Comparison of ENCODE assay signal across 1 cellular context in genomic region chr3:111649180-111649579, GRCh38.
TF ChIP-seq lines count a peak whose summit lies in the region.

No MANE protein-coding gene starts in this region.

TF ChIP-seq in SK-N-SH, 30 proteins besides CTCF, POLR2A, EP300 and RAD21 (continued from another document):
- no peak for TF ChIP-seq RFX5 (IDR thresholded peaks at IDR 0.05; ENCODE audit: low read length)
- TF ChIP-seq CHD2 (IDR thresholded peaks at IDR 0.05; ENCODE audit: low read length, partially characterized antibody), result no peak
- TF ChIP-seq EZH2phosphoT487 (IDR thresholded peaks at IDR 0.05; ENCODE audit: borderline replicate concordance, low read depth), result no peak
